ENCODE assay signal across 15 cellular contexts in the genomic region with DNA sequence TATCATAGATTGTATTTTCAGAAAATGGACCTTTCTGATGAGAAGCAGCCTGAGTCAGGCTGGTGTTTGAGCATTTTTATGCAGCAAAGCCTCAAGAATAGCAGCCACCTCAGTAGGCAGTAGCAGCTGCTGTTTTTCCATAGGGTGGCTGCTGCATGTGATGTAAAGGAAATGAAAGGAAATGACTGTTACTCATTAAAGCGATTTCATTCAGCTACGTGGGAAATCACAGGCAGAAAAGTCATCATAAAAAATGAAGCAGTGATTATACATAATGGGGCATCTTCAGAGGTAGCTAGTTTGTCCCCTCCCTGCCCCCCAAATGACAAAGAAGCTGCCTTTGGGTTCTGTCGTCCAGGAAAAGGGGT.
"Had no signal": no experiment of that assay in that cellular context is flagged by ENCODE, and none has a peak within 500 bp of the region (broad histone marks: within the 10 kb centered on the region; RNA-seq: fewer than 3 reads in every experiment).

No MANE protein-coding gene starts in this region.

- DNase-seq: activated CD4-positive, alpha-beta memory T cell treated with anti-CD3 and anti-CD28 coated beads for 36 hours; activated CD4-positive, alpha-beta T cell treated with anti-CD3 and anti-CD28 coated beads for 36 hours; activated CD4-positive, CD25-positive, alpha-beta regulatory T cell; activated CD4-positive, CD25-positive, alpha-beta regulatory T cell treated with anti-CD3 and anti-CD28 coated beads, Interleukin-2, amount 50 U/mL, for 72 hours; activated CD8-positive, alpha-beta memory T cell treated with anti-CD3 and anti-CD28 coated beads, Interleukin-2, amount 50 U/mL, for 48 hours; activated gamma-delta T cell; activated naive CD4-positive, alpha-beta T cell; activated naive CD4-positive, alpha-beta T cell treated with anti-CD3 and anti-CD28 coated beads, Interleukin-2, amount 10 ng/mL, durations not matched to agents 7 days and 5 days; activated naive CD8-positive, alpha-beta T cell treated with anti-CD3 and anti-CD28 coated beads, Interleukin-2, amount 10 ng/mL, durations not matched to agents 7 days and 5 days; activated T-cell treated with anti-CD3 and anti-CD28 coated beads, Interleukin-2, amount 50 U/mL, for 24 hours; colonic mucosa; effector memory CD4-positive, alpha-beta T cell; endodermal cell; gastrocnemius medialis; glutamatergic neuron had no signal
